In the genomic region with DNA sequence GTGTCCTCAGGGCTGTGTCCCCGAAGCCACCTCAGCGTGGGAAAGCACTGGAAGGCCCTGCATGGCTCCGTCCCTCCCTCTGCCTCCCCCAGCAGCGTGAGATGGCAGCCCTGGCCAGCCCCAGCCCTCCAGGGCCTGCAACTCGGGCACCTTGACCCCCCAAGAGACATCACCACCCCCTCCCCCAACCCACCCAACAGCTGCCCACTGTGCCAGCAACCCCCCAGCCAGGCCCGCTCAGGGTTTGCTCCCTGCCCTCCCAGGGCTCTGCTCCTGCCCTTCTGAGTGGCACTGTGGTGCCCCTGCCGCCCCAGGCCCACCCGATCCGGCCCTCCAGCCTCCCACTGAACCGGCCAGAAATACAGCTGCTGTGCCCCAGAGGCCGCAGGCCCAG, we compare ENCODE assay signal across 15 cellular contexts. TPM values are rescaled to one million over a fixed set of nuclear protein-coding genes. Genes with fewer than 3 reads are reported as not detected.
A peak's percentile ranks its signal among the peaks of the same experiment; 100 is the strongest.
DNase-seq lines count a peak whose midpoint lies in the region; ATAC-seq and TF ChIP-seq lines count a peak whose summit lies in the region.
"Had no signal": no experiment of that assay in that cellular context is flagged by ENCODE, and none has a peak within 500 bp of the region (broad histone marks: within the 10 kb centered on the region; RNA-seq: fewer than 3 reads in every experiment).

No MANE protein-coding gene starts in this region.

- intact Hi-C loops in left lung (cut with DNase I): no loop called here

- H3K27ac ChIP-seq in BLaER1 treated with 17β-estradiol and CSF1 and Interleukin-3, amounts not matched to agents 10 nM and 100 nM: peak overlapping the region in 2 of 11 experiments; percentile 32 to 36; a peak in 3 of 22 replicates
- H3K27ac ChIP-seq in caudate nucleus (ENCODE audit: low read depth, low read length): peak overlapping the region; percentile 86
- no peak overlapping the region for H3K27ac ChIP-seq in left lung
- H3K27ac ChIP-seq in osteoblast (ENCODE audit: low read depth, low read length): no peak overlapping the region
- H3K27ac ChIP-seq: Peyer's patch, SJCRH30 had no signal

- peaks cover 0 to 15% (median 0%) of the 10 kb centered on the region in 11 experiments; a peak in 5 of 22 replicates for H3K36me3 ChIP-seq in BLaER1 treated with 17β-estradiol and CSF1 and Interleukin-3, amounts not matched to agents 10 nM and 100 nM
- no peaks in the 10 kb centered on the region for H3K36me3 ChIP-seq in left lung
- H3K36me3 ChIP-seq in osteoblast (ENCODE audit: insufficient read depth, low read length): no peaks in the 10 kb centered on the region
- H3K36me3 ChIP-seq: Peyer's patch, SJCRH30 had no signal

- no peaks in the 10 kb centered on the region for H3K27me3 ChIP-seq in BLaER1 treated with 17β-estradiol and CSF1 and Interleukin-3, amounts not matched to agents 10 nM and 100 nM
- H3K27me3 ChIP-seq in left lung (peaks cover 0 to 54% of the 10 kb centered on the region in 2 donors), osteoblast (ENCODE audit: insufficient read depth, low read length) (no peaks in the 10 kb centered on the region)
- H3K27me3 ChIP-seq: Peyer's patch had no signal

- no peak overlapping the region for H3K4me3 ChIP-seq in BLaER1 treated with 17β-estradiol and CSF1 and Interleukin-3, amounts not matched to agents 10 nM and 100 nM
- H3K4me3 ChIP-seq in left lung (no peak overlapping the region), osteoblast (ENCODE audit: insufficient read depth, low read length) (no peak overlapping the region)
- H3K4me3 ChIP-seq: Peyer's patch, SJCRH30 had no signal

- peaks cover 12 to 49% (median 40%) of the 10 kb centered on the region in 10 experiments for H3K4me1 ChIP-seq in BLaER1 treated with 17β-estradiol and CSF1 and Interleukin-3, amounts not matched to agents 10 nM and 100 nM
- H3K4me1 ChIP-seq in left lung (peaks cover 5 to 6% of the 10 kb centered on the region in 2 donors), osteoblast (ENCODE audit: insufficient read depth, low read length) (peaks cover 4% of the 10 kb centered on the region)

- H3K27ac Mint-ChIP-seq in endothelial cell (ENCODE audit: unreplicated experiment): no peak overlapping the region
- H3K27ac Mint-ChIP-seq: CD4-positive, alpha-beta T cell had no signal

- H3K4me1 Mint-ChIP-seq in endothelial cell (ENCODE audit: unreplicated experiment): no peaks in the 10 kb centered on the region

- peaks cover 10% of the 10 kb centered on the region for H3K36me3 Mint-ChIP-seq in endothelial cell (ENCODE audit: low read depth, unreplicated experiment)

- DNase-seq in caudate nucleus (lab: John Stamatoyannopoulos, UW) (no peak), left lung (peak; percentile 27 to 66), osteoblast (ENCODE audit: insufficient read length, low spot score, missing footprints) (peak; percentile 76), GM19240 (ENCODE audit: insufficient read length, low spot score) (no peak), endothelial cell (ENCODE audit: low spot score) (no peak), NCI-H1436 (lab: John Stamatoyannopoulos, UW) (no peak)
- DNase-seq: CD4-positive, alpha-beta T cell; KBM-7; Peyer's patch; SJCRH30 had no signal

- no peak overlapping the region for H3K4me3 Mint-ChIP-seq in endothelial cell (ENCODE audit: unreplicated experiment)
- H3K4me3 Mint-ChIP-seq: B cell; CD4-positive, alpha-beta T cell had no signal

- TF ChIP-seq CTCF in left lung (IDR thresholded peaks at IDR 0.05): no peak
- no peak for TF ChIP-seq CTCF in osteoblast (IDR thresholded peaks at IDR 0.05; ENCODE audit: extremely low read depth, low read depth, low read length)
- no peak for TF ChIP-seq CTCF in endothelial cell (IDR thresholded peaks at IDR 0.05; ENCODE audit: unreplicated experiment)

- H3K27me3 Mint-ChIP-seq in endothelial cell (ENCODE audit: unreplicated experiment): peaks cover 25% of the 10 kb centered on the region

- peak overlapping the region in 2 of 11 experiments; percentile 24 to 41; a peak in 3 of 22 replicates for H3K9ac ChIP-seq in BLaER1 treated with 17β-estradiol and CSF1 and Interleukin-3, amounts not matched to agents 10 nM and 100 nM

- ATAC-seq in left lung (no peak), HG02798 (IDR thresholded peaks at IDR 0.05; ENCODE audit: poor library complexity, unreplicated experiment) (no peak)

- H3K79me2 ChIP-seq in osteoblast (ENCODE audit: insufficient read depth, low read length): peaks cover 6% of the 10 kb centered on the region

- peak overlapping the region in 9 of 11 experiments; percentile 32 to 84 (median 75); a peak in 16 of 22 replicates for H3K4me2 ChIP-seq in BLaER1 treated with 17β-estradiol and CSF1 and Interleukin-3, amounts not matched to agents 10 nM and 100 nM
- H3K4me2 ChIP-seq in osteoblast (ENCODE audit: insufficient read depth, low read length): no peak overlapping the region

- H2AFZ ChIP-seq in osteoblast (ENCODE audit: low read length): no peak overlapping the region

- peaks cover 9% of the 10 kb centered on the region for H3K9me3 Mint-ChIP-seq in endothelial cell (ENCODE audit: unreplicated experiment)
- H3K9me3 Mint-ChIP-seq: CD4-positive, alpha-beta T cell had no signal

- H3K9me3 ChIP-seq in BLaER1 treated with 17β-estradiol and CSF1 and Interleukin-3, amounts not matched to agents 10 nM and 100 nM (replicated peaks in 1 of 11): peaks cover 0 to 21% (median 13%) of the 10 kb centered on the region in 11 experiments; a peak in 15 of 22 replicates
- H3K9me3 ChIP-seq in left lung: no peaks in the 10 kb centered on the region
- no peaks in the 10 kb centered on the region for H3K9me3 ChIP-seq in osteoblast (ENCODE audit: low read depth, low read length)
- H3K9me3 ChIP-seq: Peyer's patch, SJCRH30 had no signal

- H4K20me1 ChIP-seq in BLaER1 treated with 17β-estradiol and CSF1 and Interleukin-3, amounts not matched to agents 10 nM and 100 nM: no peaks in the 10 kb centered on the region
- no peaks in the 10 kb centered on the region for H4K20me1 ChIP-seq in osteoblast (ENCODE audit: insufficient read depth, low read length)

RNA-seq across cellular contexts. Expression of a gene that starts 1.5 kb away (rescaled TPM):
- total RNA-seq in left lung (not detected), osteoblast (not detected in 2 replicates), endothelial cell (ENCODE audit: unreplicated experiment) (not detected)
- total RNA-seq: B cell; CD4-positive, alpha-beta T cell; H7; OCI-LY7; SJCRH30 had no signal

RNA-seq across cellular contexts. Expression of a gene that starts 4.2 kb away (rescaled TPM):
- total RNA-seq in left lung: 10 to 100 TPM; 44.1 to 52.0 TPM
- total RNA-seq in osteoblast: 19.4 and 22.8 TPM in 2 replicates
- total RNA-seq in endothelial cell (ENCODE audit: unreplicated experiment): 0.46 TPM

RNA-seq across cellular contexts. Expression of a gene that starts 38.5 kb away (rescaled TPM):
- total RNA-seq in left lung (1 to 10 TPM; 2.6 to 4.3 TPM), osteoblast (0.29 and 0.36 TPM in 2 replicates), endothelial cell (ENCODE audit: unreplicated experiment) (not detected)

RNA-seq across cellular contexts. Expression of a gene that starts 38.9 kb away (rescaled TPM):
- total RNA-seq in left lung (100 to 1,000 TPM; 126 to 157 TPM), osteoblast (47.1 and 56.5 TPM in 2 replicates), endothelial cell (ENCODE audit: unreplicated experiment) (0.21 TPM)

RNA-seq across cellular contexts. Expression of a gene that starts 53.1 kb away (rescaled TPM):
- total RNA-seq in left lung (1 to 10 TPM; 2.8 to 3.2 TPM), osteoblast (not detected in 2 replicates), endothelial cell (ENCODE audit: unreplicated experiment) (3.0 TPM)
- total RNA-seq: B cell; CD4-positive, alpha-beta T cell had no signal

Comparison
In these comparisons a context has a peak if more than half of its experiments do, and no peak if none do; other contexts are left out.
1. DNase-seq: peak in left lung (2 of 2) and osteoblast (single experiment); none in caudate nucleus (0 of 61), GM19240 (single experiment), endothelial cell (single experiment) and NCI-H1436 (single experiment).
2. RNA of a gene that starts 4.2 kb away (total RNA-seq): 44.1 to 52.0 TPM in left lung and 19.4 to 22.8 TPM in osteoblast; 0.46 TPM in endothelial cell (single experiment); every median in the first group is over 10 times any median in the second.